Comparison of ENCODE assay signal across 22 cellular contexts in genomic region chr3:122620399-122620798, GRCh38. TPM values are rescaled to one million over a fixed set of nuclear protein-coding genes. Genes with fewer than 3 reads are reported as not detected.
"Had no signal": no experiment of that assay in that cellular context is flagged by ENCODE, and none has a peak within 500 bp of the region (broad histone marks: within the 10 kb centered on the region; RNA-seq: fewer than 3 reads in every experiment).

No MANE protein-coding gene starts in this region.

- H3K9me3 Mint-ChIP-seq: activated CD4-positive, alpha-beta memory T cell treated with anti-CD3 and anti-CD28 coated beads, Interleukin-2, amount 10 ng/mL, durations not matched to agents 7 days and 5 days; activated CD4-positive, alpha-beta T cell treated with anti-CD3 and anti-CD28 coated beads, Interleukin-2, amount 10 ng/mL, durations not matched to agents 24 days and 14 days; nephron; stimulated activated naive CD8-positive, alpha-beta T cell treated with anti-CD3 and anti-CD28 coated beads, Interleukin-15, Interleukin-2, amounts not matched to agents 100 ng/mL and 50 ng/mL, for 24 hours had no signal

- H3K36me3 ChIP-seq: esophagus muscularis mucosa, pancreas, right atrium auricular region, tibial artery had no signal

- H3K4me1 ChIP-seq: esophagus muscularis mucosa, pancreas, psoas muscle, right atrium auricular region, tibial artery had no signal

- DNase-seq: activated CD4-positive, alpha-beta memory T cell treated with anti-CD3 and anti-CD28 coated beads, Interleukin-2, amount 10 ng/mL, durations not matched to agents 7 days and 5 days; activated CD4-positive, alpha-beta T cell treated with anti-CD3 and anti-CD28 coated beads, Interleukin-2, amount 10 ng/mL, durations not matched to agents 24 days and 14 days; activated gamma-delta T cell treated with Interleukin-2 at 50 U/mL for 16 hours; amniotic stem cell; cerebellar nuclear complex; glutamatergic neuron; kidney glomerular epithelial cell; left ventricle myocardium superior; pancreas; psoas muscle; stimulated activated CD4-positive, alpha-beta T cell treated with anti-CD3 and anti-CD28 coated beads, Interleukin-4, amount 100 ng/mL, for 24 hours; T-helper 17 cell; tibial artery had no signal

- ATAC-seq: activated CD4-positive, CD25-positive, alpha-beta regulatory T cell treated with anti-CD3 and anti-CD28 coated beads, Interleukin-2, amount 50 U/mL, for 24 hours; left ventricle myocardium superior; psoas muscle; T-helper 17 cell had no signal

- H3K27me3 ChIP-seq: esophagus muscularis mucosa, hepatocyte, pancreas, right atrium auricular region had no signal

- H3K4me1 Mint-ChIP-seq: activated CD4-positive, alpha-beta T cell treated with anti-CD3 and anti-CD28 coated beads, Interleukin-2, amount 10 ng/mL, durations not matched to agents 24 days and 14 days; nephron had no signal

- H3K27me3 Mint-ChIP-seq: activated CD4-positive, alpha-beta memory T cell treated with anti-CD3 and anti-CD28 coated beads, Interleukin-2, amount 10 ng/mL, durations not matched to agents 7 days and 5 days; activated CD4-positive, alpha-beta T cell treated with anti-CD3 and anti-CD28 coated beads, Interleukin-2, amount 10 ng/mL, durations not matched to agents 24 days and 14 days; activated naive CD8-positive, alpha-beta T cell; stimulated activated naive CD8-positive, alpha-beta T cell treated with anti-CD3 and anti-CD28 coated beads, Interleukin-15, Interleukin-2, amounts not matched to agents 100 ng/mL and 50 ng/mL, for 24 hours; T-helper 17 cell had no signal

- H3K4me3 ChIP-seq: coronary artery, esophagus muscularis mucosa, hepatocyte, pancreas, psoas muscle, right atrium auricular region, tibial artery had no signal

- H3K9me3 ChIP-seq: esophagus muscularis mucosa, pancreas, psoas muscle, right atrium auricular region, tibial artery had no signal

- H3K27ac ChIP-seq: coronary artery, esophagus muscularis mucosa, hepatocyte, pancreas, psoas muscle, right atrium auricular region, tibial artery had no signal

- H3K27ac Mint-ChIP-seq: activated CD4-positive, alpha-beta memory T cell treated with anti-CD3 and anti-CD28 coated beads, Interleukin-2, amount 10 ng/mL, durations not matched to agents 7 days and 5 days; activated CD4-positive, alpha-beta T cell treated with anti-CD3 and anti-CD28 coated beads, Interleukin-2, amount 10 ng/mL, durations not matched to agents 24 days and 14 days; activated naive CD8-positive, alpha-beta T cell; nephron had no signal

- H3K4me3 Mint-ChIP-seq: activated CD4-positive, alpha-beta memory T cell treated with anti-CD3 and anti-CD28 coated beads, Interleukin-2, amount 10 ng/mL, durations not matched to agents 7 days and 5 days; activated CD4-positive, alpha-beta T cell treated with anti-CD3 and anti-CD28 coated beads, Interleukin-2, amount 10 ng/mL, durations not matched to agents 24 days and 14 days; activated naive CD8-positive, alpha-beta T cell; nephron; stimulated activated naive CD8-positive, alpha-beta T cell treated with anti-CD3 and anti-CD28 coated beads, Interleukin-15, Interleukin-2, amounts not matched to agents 100 ng/mL and 50 ng/mL, for 24 hours; T-helper 17 cell had no signal

RNA-seq across cellular contexts. Expression of gene PARP15, which starts 42.9 kb away (rescaled TPM):
- total RNA-seq: frontal cortex had no signal
